27 cellular contexts compared by ENCODE assay signal in genomic region chr16:80710918-80711317, GRCh38.
DNase-seq lines count a peak whose midpoint lies in the region; ATAC-seq and TF ChIP-seq lines count a peak whose summit lies in the region.
"Had no signal": no experiment of that assay in that cellular context is flagged by ENCODE, and none has a peak within 500 bp of the region (broad histone marks: within the 10 kb centered on the region; RNA-seq: fewer than 3 reads in every experiment).

No MANE protein-coding gene starts in this region.

- peaks cover 19% of the 10 kb centered on the region for H3K4me1 ChIP-seq in DOHH2 (ENCODE audit: control insufficient read depth, low read length)
- H3K4me1 ChIP-seq in thyroid gland = no peaks in the 10 kb centered on the region
- H3K4me1 ChIP-seq in adrenal gland (replicated peaks in 1 of 2) = no peaks in the 10 kb centered on the region
- H3K4me1 ChIP-seq: left ventricle myocardium inferior, Peyer's patch, spleen, transverse colon had no signal

- no peaks in the 10 kb centered on the region for H3K79me2 ChIP-seq in DOHH2 (ENCODE audit: control insufficient read depth, low read length)

- ATAC-seq in GM18868 (IDR thresholded peaks at IDR 0.05; ENCODE audit: unreplicated experiment) = peak; percentile 84
- peak; percentile 76 for ATAC-seq in HG02798 (IDR thresholded peaks at IDR 0.05; ENCODE audit: poor library complexity, unreplicated experiment)
- ATAC-seq: HCT116; natural killer cell treated with Interleukin-12 subunit alpha and Interleukin-12 subunit beta and Interleukin-15 and Interleukin-18, amount 100 ng/mL, for 72 hours; stimulated activated naive CD8-positive, alpha-beta T cell treated with anti-CD3 and anti-CD28 coated beads, Interleukin-15, amount 100 ng/mL, for 72 hours had no signal

- H3K9me3 ChIP-seq in DOHH2 (ENCODE audit: control insufficient read depth, insufficient read depth, low read length) (peaks cover 6% of the 10 kb centered on the region; the same call in 1 of the 2 replicates), thyroid gland (no peaks in the 10 kb centered on the region), adrenal gland (replicated peaks in 1 of 3) (no peaks in the 10 kb centered on the region)
- H3K9me3 ChIP-seq: Peyer's patch, transverse colon had no signal

- no peak for TF ChIP-seq CTCF in DOHH2 (IDR thresholded peaks at IDR 0.05; ENCODE audit: low read depth, low read length, poor library complexity, severe bottlenecking)
- no peak for TF ChIP-seq CTCF in thyroid gland (IDR thresholded peaks at IDR 0.05)
- no peak for TF ChIP-seq CTCF in adrenal gland (IDR thresholded peaks at IDR 0.05)

- DNase-seq in cerebellum (ENCODE audit: low spot score) = peak; percentile 61
- DNase-seq in thyroid gland = no peak
- no peak for DNase-seq in activated CD4-positive, CD25-positive, alpha-beta regulatory T cell (lab: John Stamatoyannopoulos, UW)
- no peak for DNase-seq in SIG-M5 (lab: John Stamatoyannopoulos, UW)
- no peak for DNase-seq in adrenal gland
- DNase-seq: activated CD4-positive, alpha-beta T cell treated with anti-CD3 and anti-CD28 coated beads, Interleukin-2, amount 50 U/mL, for 4 hours; activated CD8-positive, alpha-beta memory T cell treated with anti-CD3 and anti-CD28 coated beads, Interleukin-2, amount 50 U/mL, for 4 hours; activated naive CD8-positive, alpha-beta T cell treated with anti-CD3 and anti-CD28 coated beads, Interleukin-2, amount 10 ng/mL, durations not matched to agents 7 days and 5 days; left ventricle myocardium inferior; NCI-H2081; NCI-H510A; NK-92 treated with Interleukin-12 subunit alpha and Interleukin-12 subunit beta, amount 100 ng/mL, for 24 hours; Peyer's patch; spleen; stimulated activated CD4-positive, alpha-beta T cell treated with anti-CD3 and anti-CD28 coated beads, Interleukin-4, amount 100 ng/mL, for 4 hours; stimulated activated naive CD8-positive, alpha-beta T cell treated with anti-CD3 and anti-CD28 coated beads, Interleukin-15, amount 100 ng/mL, for 72 hours; T-helper 2 cell; transverse colon; WERI-Rb-1 had no signal

- intact Hi-C loops in thyroid gland (cut with DNase I) = no loop called here
- intact Hi-C loops in adrenal gland (cut with DNase I) = no loop called here

- H3K27ac ChIP-seq in DOHH2 (ENCODE audit: low read depth, low read length) (no peak overlapping the region), thyroid gland (no peak overlapping the region), adrenal gland (no peak overlapping the region)
- H3K27ac ChIP-seq: BLaER1, epithelial cell of prostate, HL-60, left ventricle myocardium inferior, Peyer's patch, spleen, transverse colon, WERI-Rb-1 had no signal

- 89 to 90% methylated on average over 8 of the region's 8 CpGs for WGBS in thyroid gland, 2 donors
- WGBS in adrenal gland, 4 donors = 85 to 92% (median 90%) methylated on average over 8 of the region's 8 CpGs

- peak overlapping the region; percentile 38 for H3K4me2 ChIP-seq in DOHH2 (ENCODE audit: low read length)
- H3K4me2 ChIP-seq: BLaER1 had no signal

- no peaks in the 10 kb centered on the region for H3F3A ChIP-seq in DOHH2 (ENCODE audit: control insufficient read depth, insufficient read depth)

- H3K9me2 ChIP-seq in DOHH2 (replicated peaks; ENCODE audit: control insufficient read depth, low read length) = no peaks in the 10 kb centered on the region

- TF ChIP-seq POLR2A in thyroid gland (IDR thresholded peaks at IDR 0.05) (no peak), adrenal gland (IDR thresholded peaks at IDR 0.05) (no peak)

- H4K20me1 ChIP-seq in DOHH2 (ENCODE audit: control insufficient read depth, insufficient read depth, low read depth, low read length) = no peaks in the 10 kb centered on the region
- H4K20me1 ChIP-seq: BLaER1 had no signal

- H3K36me3 ChIP-seq in DOHH2 (ENCODE audit: control insufficient read depth, low read length) (no peaks in the 10 kb centered on the region), thyroid gland (no peaks in the 10 kb centered on the region), adrenal gland (replicated peaks in 1 of 2) (no peaks in the 10 kb centered on the region)
- H3K36me3 ChIP-seq: left ventricle myocardium inferior, Peyer's patch, transverse colon, WERI-Rb-1 had no signal

- H3K4me3 ChIP-seq in DOHH2 (ENCODE audit: low read length) (peak overlapping the region; percentile 12; the same call in 1 of the 2 replicates), thyroid gland (replicated peaks in 1 of 3) (no peak overlapping the region), adrenal gland (no peak overlapping the region)
- H3K4me3 ChIP-seq: BLaER1, left ventricle myocardium inferior, Peyer's patch, spleen, transverse colon had no signal

- H3K27me3 ChIP-seq in DOHH2 (ENCODE audit: control insufficient read depth, low read length) (no peaks in the 10 kb centered on the region), thyroid gland (no peaks in the 10 kb centered on the region), adrenal gland (no peaks in the 10 kb centered on the region)
- H3K27me3 ChIP-seq: BLaER1, Peyer's patch, spleen, transverse colon had no signal
